In genomic region chr6:125815050-125815910, GRCh38 we compare ENCODE assay signal across 15 cellular contexts. TPM values are rescaled to one million over a fixed set of nuclear protein-coding genes. Genes with fewer than 3 reads are reported as not detected.
A peak's percentile ranks its signal among the peaks of the same experiment; 100 is the strongest.
DNase-seq lines count a peak whose midpoint lies in the region; ATAC-seq, FAIRE-seq and TF ChIP-seq lines count a peak whose summit lies in the region.
"Had no signal": no experiment of that assay in that cellular context is flagged by ENCODE, and none has a peak within 500 bp of the region (broad histone marks: within the 10 kb centered on the region; RNA-seq: fewer than 3 reads in every experiment).

No MANE protein-coding gene starts in this region.

- in situ Hi-C loops in GM12878 (cut with MboI), result no loop called here

- no peaks in the 10 kb centered on the region for H3K27me3 Mint-ChIP-seq in memory B cell
- H3K27me3 Mint-ChIP-seq in activated T-helper 2 cell treated with anti-CD3 and anti-CD28 coated beads, Interferon-gamma antibody, Interleukin-2, Interleukin-4, amounts not matched to agents 10 μg/mL and 5 μg/mL and 100 μg/mL, durations not matched to agents 14 hours and 24 hours and 36 hours (ENCODE audit: low read depth), result no peaks in the 10 kb centered on the region
- H3K27me3 Mint-ChIP-seq: brain had no signal

- peaks cover 76% of the 10 kb centered on the region for H3K79me2 ChIP-seq in GM12878 (ENCODE audit: control insufficient read depth, insufficient read depth, low read length)

- peak overlapping the region; percentile 64 for H3K4me3 Mint-ChIP-seq in memory B cell
- no peak overlapping the region for H3K4me3 Mint-ChIP-seq in activated T-helper 2 cell treated with anti-CD3 and anti-CD28 coated beads, Interferon-gamma antibody, Interleukin-2, Interleukin-4, amounts not matched to agents 10 μg/mL and 5 μg/mL and 100 μg/mL, durations not matched to agents 14 hours and 24 hours and 36 hours (ENCODE audit: low read depth)

- intact Hi-C loops in heart right ventricle (cut with DNase I) (no loop called here), cardiac septum (cut with DNase I) (no loop called here), GM12878 (cut with micrococcal nuclease; ENCODE audit: unreplicated experiment) (no loop called here)
- intact Hi-C loops in activated T-helper 2 cell treated with anti-CD3 and anti-CD28 coated beads, Interferon-gamma antibody, Interleukin-2, Interleukin-4, amounts not matched to agents 10 μg/mL and 5 μg/mL and 100 μg/mL, durations not matched to agents 14 hours and 24 hours and 36 hours (cut with micrococcal nuclease), result no loop called here

- no peaks in the 10 kb centered on the region for H4K20me1 ChIP-seq in GM12878 (ENCODE audit: control insufficient read depth, insufficient read depth)

- H3K9ac ChIP-seq in GM12878 (ENCODE audit: control insufficient read depth, insufficient read depth, low read length), result peak overlapping the region; percentile 39

- RAD21 ChIA-PET in GM12878 (lab: Charles Lee; ENCODE audit: unreplicated experiment), result interaction anchor here (0.9 to 4.9 kb wide), 11 partner anchors 10 to 143 kb away, joined by 3 to 34 read pairs (median 5); partner anchors contain the start of genes HINT3 and NCOA7

- H3K27ac ChIP-seq in heart right ventricle, result peak overlapping the region in 8 of 10 donors; percentile 3 to 66 (median 44)
- H3K27ac ChIP-seq in GM12878 (ENCODE audit: control insufficient read depth, insufficient read depth), result peak overlapping the region; percentile 82

- ATAC-seq in heart right ventricle (no peak), GM12878 (peak; percentile 17), memory B cell (ENCODE audit: low read depth) (peak; percentile 17)
- ATAC-seq: HCT116, right cardiac atrium had no signal

- 53 to 65% methylated on average over 5 of the region's 5 CpGs for WGBS in heart right ventricle, 2 donors
- 75% methylated on average over 5 of the region's 5 CpGs for whole genome bisulfite sequencing in GM12878 (ENCODE audit: insufficient coverage, insufficient replicate concordance, low lambda C conversion rate, missing lambda C conversion rate)

- BruUV-seq in GM12878 (replicated peaks; lab: Mats Ljungman, UMichigan), result TSS peak; percentile 37

- SMC1A ChIA-PET in GM12878 (lab: Charles Lee; ENCODE audit: uncharacterized antibody, unreplicated experiment), result interaction anchor here (1.2 to 15.7 kb wide), 9 partner anchors 8 to 39 kb away, joined by 3 to 325 read pairs (median 7); partner anchors contain the start of gene NCOA7

- peaks cover 50% of the 10 kb centered on the region for H3K4me1 Mint-ChIP-seq in memory B cell
- peaks cover 54% of the 10 kb centered on the region for H3K4me1 Mint-ChIP-seq in activated T-helper 2 cell treated with anti-CD3 and anti-CD28 coated beads, Interferon-gamma antibody, Interleukin-2, Interleukin-4, amounts not matched to agents 10 μg/mL and 5 μg/mL and 100 μg/mL, durations not matched to agents 14 hours and 24 hours and 36 hours (ENCODE audit: low read depth)

- H3K4me1 ChIP-seq in heart right ventricle (peaks cover 9 to 95% (median 51%) of the 10 kb centered on the region in 9 donors), GM12878 (ENCODE audit: control insufficient read depth, insufficient read depth, low read length) (peaks cover 50% of the 10 kb centered on the region)

- POLR2A ChIA-PET in GM12878 (lab: Charles Lee), result interaction anchor here (0.5 to 1.9 kb wide), 4 partner anchors 11 to 104 kb away, joined by 3 to 5 read pairs (median 4); no protein-coding TSS in a partner anchor

- peak overlapping the region; percentile 70 for H3K4me2 ChIP-seq in GM12878 (ENCODE audit: control insufficient read depth, insufficient read depth)

- H3K36me3 Mint-ChIP-seq in memory B cell, result peaks cover 28% of the 10 kb centered on the region
- H3K36me3 Mint-ChIP-seq in activated T-helper 2 cell treated with anti-CD3 and anti-CD28 coated beads, Interferon-gamma antibody, Interleukin-2, Interleukin-4, amounts not matched to agents 10 μg/mL and 5 μg/mL and 100 μg/mL, durations not matched to agents 14 hours and 24 hours and 36 hours (ENCODE audit: low read depth), result peaks cover 44% of the 10 kb centered on the region

- peaks cover 0 to 17% (median 0%) of the 10 kb centered on the region in 9 donors for H3K36me3 ChIP-seq in heart right ventricle
- H3K36me3 ChIP-seq in GM12878 (ENCODE audit: control insufficient read depth in 2 of 2, insufficient read depth in 2 of 2, low read length in 1 of 2), result peaks cover 3% of the 10 kb centered on the region in 2 experiments; a peak in 3 of 4 replicates

- TF ChIP-seq RAD21 in GM12878 (IDR thresholded peaks at IDR 0.05; ENCODE audit: insufficient read depth, low read depth, low read length), result no peak

- CTCF ChIA-PET in GM12878 (lab: Yijun Ruan, JAX), result interaction anchor here (0.9 to 1.9 kb wide), 9 partner anchors 14 to 138 kb away, joined by 3 to 7 read pairs (median 4); no protein-coding TSS in a partner anchor

- H3K27me3 ChIP-seq in heart right ventricle (no peaks in the 10 kb centered on the region), GM12878 (replicated peaks in 1 of 2; ENCODE audit: control insufficient read depth in 2 of 2, insufficient read depth in 2 of 2, low read length in 1 of 2) (no peaks in the 10 kb centered on the region)

- peak overlapping the region; percentile 75 for H2AFZ ChIP-seq in GM12878 (ENCODE audit: control insufficient read depth, low read depth, low read length)

- no peak for TF ChIP-seq EP300 in GM12878 (IDR thresholded peaks at IDR 0.05; ENCODE audit: borderline replicate concordance in 1 of 2, control insufficient read depth in 1 of 2, low read depth in 2 of 2, low read length in 2 of 2)

- peak overlapping the region; percentile 36 for H3K27ac Mint-ChIP-seq in memory B cell
- no peak overlapping the region for H3K27ac Mint-ChIP-seq in activated T-helper 2 cell treated with anti-CD3 and anti-CD28 coated beads, Interferon-gamma antibody, Interleukin-2, Interleukin-4, amounts not matched to agents 10 μg/mL and 5 μg/mL and 100 μg/mL, durations not matched to agents 14 hours and 24 hours and 36 hours

- no peaks in the 10 kb centered on the region for H3K9me3 Mint-ChIP-seq in memory B cell
- H3K9me3 Mint-ChIP-seq in activated T-helper 2 cell treated with anti-CD3 and anti-CD28 coated beads, Interferon-gamma antibody, Interleukin-2, Interleukin-4, amounts not matched to agents 10 μg/mL and 5 μg/mL and 100 μg/mL, durations not matched to agents 14 hours and 24 hours and 36 hours, result no peaks in the 10 kb centered on the region
- H3K9me3 Mint-ChIP-seq: brain had no signal

- no peak for FAIRE-seq in GM12878 (lab: Jason Lieb, UNC)
- FAIRE-seq: frontal cortex had no signal

- DNase-seq in heart right ventricle (no peak), cardiac septum (ENCODE audit: low spot score) (no peak), GM12878 (ENCODE audit: low read depth, low spot score) (no peak), memory B cell (ENCODE audit: low spot score in 2 of 2) (no peak), NCI-H187 treated with DMSO at 0.1 percent for 48 hours (lab: John Stamatoyannopoulos, UW) (no peak), NCI-H510A treated with DMSO at 0.1 percent for 48 hours (lab: John Stamatoyannopoulos, UW) (no peak)
- DNase-seq in stimulated activated CD4-positive, alpha-beta T cell treated with anti-CD3 and anti-CD28 coated beads, Interleukin-1b, Interleukin-23, amount 100 ng/mL, for 48 hours, result no peak
- DNase-seq in activated T-helper 2 cell treated with anti-CD3 and anti-CD28 coated beads, Interferon-gamma antibody, Interleukin-2, Interleukin-4, amounts not matched to agents 10 μg/mL and 5 μg/mL and 100 μg/mL, durations not matched to agents 14 hours and 24 hours and 36 hours (ENCODE audit: low spot score), result no peak
- DNase-seq: activated CD8-positive, alpha-beta memory T cell treated with anti-CD3 and anti-CD28 coated beads, Interleukin-2, amount 50 U/mL, for 4 hours; NCI-H82; right cardiac atrium; T-helper 1 cell had no signal

- no peak for TF ChIP-seq POLR2A in GM12878 (IDR thresholded peaks at IDR 0.05; ENCODE audit: low read depth, low read length)

- TF ChIP-seq CTCF in heart right ventricle (IDR thresholded peaks at IDR 0.05) (no peak), GM12878 (IDR thresholded peaks at IDR 0.05 in 2 of 3, conservative IDR thresholded peaks at IDR 0.05 in 1 of 3; ENCODE audit: control insufficient read depth in 2 of 3, extremely low read depth in 1 of 3, insufficient read depth in 1 of 3, low read depth in 3 of 3, low read length in 3 of 3) (no peak)

- no peaks in the 10 kb centered on the region for H3K9me3 ChIP-seq in heart right ventricle
- H3K9me3 ChIP-seq in GM12878 (replicated peaks; ENCODE audit: control insufficient read depth, insufficient read depth, low read length), result no peaks in the 10 kb centered on the region

- H3K4me3 ChIP-seq in heart right ventricle (peak overlapping the region in 5 of 10 donors; percentile 0 to 12 (median 2)), GM12878 (peak overlapping the region; percentile 62; the same call in 1 of the 2 replicates)

TF ChIP-seq in GM12878, 131 proteins besides CTCF, POLR2A, EP300 and RAD21 (continues in another document):
- TF ChIP-seq NFXL1 (IDR thresholded peaks at IDR 0.05; ENCODE audit: borderline replicate concordance), result no peak

RNA-seq across cellular contexts. Expression of gene NCOA7, which starts 24.5 kb away (rescaled TPM):
- total RNA-seq in heart right ventricle (10 to 100 TPM in 7 of 10 donors, 1 to 10 TPM in 3; 6.2 to 21.3 (median 11.1) TPM), cardiac septum (10.3 TPM), GM12878 (2014; rRNA removed) (24.5 and 29.8 TPM in 2 replicates), GM12878 (2014; rRNA removed; fragmentation: Illumina TruSeq; extraction: Trizol) (43.8 and 44.9 TPM in 2 replicates), GM12878 (2021) (46.1 and 50.3 TPM in 2 replicates)
- polyA plus RNA-seq in heart right ventricle (10 to 100 TPM in 1 of 2 donors, 1 to 10 TPM in 1; 4.2 to 10.2 TPM), GM12878 (2011; rRNA removed) (50.0 and 55.5 TPM in 2 replicates), GM12878 (2014; fragmentation: Illumina TruSeq; extraction: Trizol) (49.7 and 55.3 TPM in 2 replicates), GM12878 (2014; fragmentation: Nextera tagmentation; extraction: Ambion mirVana) (10 to 100 TPM; 18.9 to 28.8 TPM), GM12878 (2014; rRNA removed) (20.1 and 21.4 TPM in 2 replicates), GM12878 (2016; fragmentation: Nextera tagmentation; extraction: Ambion mirVana) (10 to 100 TPM; 32.9 to 35.4 TPM)
- total RNA-seq in GM12878 (2013; cell fraction: nucleolus; rRNA removed), result 24.6 and 31.1 TPM in 2 replicates
- 17.0 TPM for polyA plus RNA-seq in GM12878 (2011; ENCODE audit: low read depth)
- polyA plus RNA-seq in GM12878 (2011; cell fraction: cytosol; rRNA removed), result 24.8 and 27.7 TPM in 2 replicates
- polyA plus RNA-seq in GM12878 (2011; cell fraction: nucleus; rRNA removed), result 21.3 and 27.9 TPM in 2 replicates
- polyA plus RNA-seq in GM12878 (2012), result 19.6 and 24.0 TPM in 2 replicates
- 80.7 and 105 TPM in 2 replicates for polyA minus RNA-seq in GM12878 (2011; rRNA and poly(A)+ RNA removed)
- 25.5 and 28.4 TPM in 2 replicates for polyA minus RNA-seq in GM12878 (2011; cell fraction: cytosol; rRNA and poly(A)+ RNA removed)
- polyA minus RNA-seq in GM12878 (2011; cell fraction: nucleus; rRNA and poly(A)+ RNA removed), result 19.9 and 34.3 TPM in 2 replicates
- 40.5 and 43.4 TPM in 2 replicates for total RNA-seq in activated T-helper 2 cell treated with anti-CD3 and anti-CD28 coated beads, Interferon-gamma antibody, Interleukin-2, Interleukin-4, amounts not matched to agents 10 μg/mL and 5 μg/mL and 100 μg/mL, durations not matched to agents 14 hours and 24 hours and 36 hours

Comparison
In these comparisons a context has a peak if more than half of its experiments do, and no peak if none do; other contexts are left out.
1. ATAC-seq: peak in GM12878 (single experiment) and memory B cell (single experiment); none in heart right ventricle (0 of 8).